ENCODE assay signal across 1 cellular context in genomic region chr3:58369038-58369437, GRCh38.
TF ChIP-seq lines count a peak whose summit lies in the region.

No MANE protein-coding gene starts in this region.

TF ChIP-seq in WTC11, 78 proteins besides CTCF, POLR2A, EP300 and RAD21 (continued from another document):
- TF ChIP-seq, protein P1, sequence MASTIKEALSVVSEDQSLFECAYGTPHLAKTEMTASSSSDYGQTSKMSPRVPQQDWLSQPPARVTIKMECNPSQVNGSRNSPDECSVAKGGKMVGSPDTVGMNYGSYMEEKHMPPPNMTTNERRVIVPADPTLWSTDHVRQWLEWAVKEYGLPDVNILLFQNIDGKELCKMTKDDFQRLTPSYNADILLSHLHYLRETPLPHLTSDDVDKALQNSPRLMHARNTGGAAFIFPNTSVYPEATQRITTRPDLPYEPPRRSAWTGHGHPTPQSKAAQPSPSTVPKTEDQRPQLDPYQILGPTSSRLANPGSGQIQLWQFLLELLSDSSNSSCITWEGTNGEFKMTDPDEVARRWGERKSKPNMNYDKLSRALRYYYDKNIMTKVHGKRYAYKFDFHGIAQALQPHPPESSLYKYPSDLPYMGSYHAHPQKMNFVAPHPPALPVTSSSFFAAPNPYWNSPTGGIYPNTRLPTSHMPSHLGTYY (CRISPR knock-in tag; IDR thresholded peaks at IDR 0.05): no peak
- no peak for TF ChIP-seq ETV6 (CRISPR knock-in tag; IDR thresholded peaks at IDR 0.05)
- no peak for TF ChIP-seq ZBTB21 (CRISPR knock-in tag; IDR thresholded peaks at IDR 0.05; ENCODE audit: borderline replicate concordance)
- TF ChIP-seq ZNF121 (CRISPR knock-in tag; IDR thresholded peaks at IDR 0.05): no peak
